23 cellular contexts compared by ENCODE assay signal in genomic region chr9:127507751-127508648, GRCh38.
"Had no signal": no experiment of that assay in that cellular context is flagged by ENCODE, and none has a peak within 500 bp of the region (broad histone marks: within the 10 kb centered on the region; RNA-seq: fewer than 3 reads in every experiment).

No MANE protein-coding gene starts in this region.

- DNase-seq: activated CD4-positive, alpha-beta memory T cell treated with anti-CD3 and anti-CD28 coated beads, Interleukin-2, amount 10 ng/mL, durations not matched to agents 7 days and 5 days; activated CD4-positive, alpha-beta T cell treated with anti-CD3 and anti-CD28 coated beads, Interleukin-2, amount 10 ng/mL, durations not matched to agents 24 days and 14 days; activated gamma-delta T cell treated with Interleukin-2 at 50 U/mL for 16 hours; aorta; caudate nucleus; dermis blood vessel endothelial cell; effector memory CD4-positive, alpha-beta T cell; gastrocnemius medialis; head of caudate nucleus; hypothalamus; left ventricle myocardium inferior; stimulated activated CD4-positive, alpha-beta T cell treated with anti-CD3 and anti-CD28 coated beads, Interleukin-12 subunit alpha, Interleukin-12 subunit beta, amount 100 ng/mL, for 4 hours; stimulated activated CD4-positive, alpha-beta T cell treated with anti-CD3 and anti-CD28 coated beads, Interleukin-4, amount 100 ng/mL, for 4 hours; stimulated activated naive CD8-positive, alpha-beta T cell treated with anti-CD3 and anti-CD28 coated beads, Interleukin-15, amount 100 ng/mL, for 72 hours had no signal

- H3K36me3 Mint-ChIP-seq: activated naive CD4-positive, alpha-beta T cell treated with anti-CD3 and anti-CD28 coated beads, Interleukin-2, amount 50 U/mL, for 24 hours had no signal

- H3K27ac Mint-ChIP-seq: activated CD4-positive, alpha-beta memory T cell treated with anti-CD3 and anti-CD28 coated beads, Interleukin-2, amount 10 ng/mL, durations not matched to agents 7 days and 5 days; activated CD4-positive, alpha-beta T cell treated with anti-CD3 and anti-CD28 coated beads, Interleukin-2, amount 10 ng/mL, durations not matched to agents 24 days and 14 days; activated naive CD4-positive, alpha-beta T cell treated with anti-CD3 and anti-CD28 coated beads, Interleukin-2, amount 50 U/mL, for 24 hours; activated T-helper 1 cell treated with anti-CD3 and anti-CD28 coated beads, Interleukin-12 subunit alpha, Interleukin-12 subunit beta, Interleukin-2, Interleukin-4 antibody, amounts not matched to agents 30 ng/mL and 10 ng/mL and 1 ng/mL, durations not matched to agents 14 hours and 24 hours and 36 hours had no signal

- H3K9me3 ChIP-seq: esophagus muscularis mucosa, gastrocnemius medialis, left ventricle myocardium inferior, prostate gland, tibial nerve, vagina had no signal

- H3K4me1 ChIP-seq: gastrocnemius medialis, vagina had no signal

- H3K27me3 ChIP-seq: brain microvascular endothelial cell, esophagus muscularis mucosa, gastrocnemius medialis, tibial nerve, vagina had no signal

- H3K4me1 Mint-ChIP-seq: activated CD4-positive, alpha-beta memory T cell treated with anti-CD3 and anti-CD28 coated beads, Interleukin-2, amount 10 ng/mL, durations not matched to agents 7 days and 5 days; activated naive CD4-positive, alpha-beta T cell treated with anti-CD3 and anti-CD28 coated beads, Interleukin-2, amount 50 U/mL, for 24 hours; stimulated activated naive CD8-positive, alpha-beta T cell treated with anti-CD3 and anti-CD28 coated beads, Interleukin-15, amount 100 ng/mL, for 72 hours had no signal

- H3K27me3 Mint-ChIP-seq: activated CD4-positive, alpha-beta memory T cell treated with anti-CD3 and anti-CD28 coated beads, Interleukin-2, amount 10 ng/mL, durations not matched to agents 7 days and 5 days; activated CD4-positive, alpha-beta T cell treated with anti-CD3 and anti-CD28 coated beads, Interleukin-2, amount 10 ng/mL, durations not matched to agents 24 days and 14 days; activated naive CD4-positive, alpha-beta T cell treated with anti-CD3 and anti-CD28 coated beads, Interleukin-2, amount 50 U/mL, for 24 hours; stimulated activated naive CD8-positive, alpha-beta T cell treated with anti-CD3 and anti-CD28 coated beads, Interleukin-15, amount 100 ng/mL, for 72 hours had no signal

- H3K4me3 ChIP-seq: esophagus muscularis mucosa, gastrocnemius medialis, left ventricle myocardium inferior, prostate gland, tibial nerve, vagina had no signal

- H3K4me3 Mint-ChIP-seq: activated CD4-positive, alpha-beta memory T cell treated with anti-CD3 and anti-CD28 coated beads, Interleukin-2, amount 10 ng/mL, durations not matched to agents 7 days and 5 days; activated CD4-positive, alpha-beta T cell treated with anti-CD3 and anti-CD28 coated beads, Interleukin-2, amount 10 ng/mL, durations not matched to agents 24 days and 14 days; activated naive CD4-positive, alpha-beta T cell treated with anti-CD3 and anti-CD28 coated beads, Interleukin-2, amount 50 U/mL, for 24 hours; activated T-helper 1 cell treated with anti-CD3 and anti-CD28 coated beads, Interleukin-12 subunit alpha, Interleukin-12 subunit beta, Interleukin-2, Interleukin-4 antibody, amounts not matched to agents 30 ng/mL and 10 ng/mL and 1 ng/mL, durations not matched to agents 14 hours and 24 hours and 36 hours; neural crest cell; stimulated activated naive CD8-positive, alpha-beta T cell treated with anti-CD3 and anti-CD28 coated beads, Interleukin-15, amount 100 ng/mL, for 72 hours had no signal

- H3K27ac ChIP-seq: brain microvascular endothelial cell, esophagus muscularis mucosa, gastrocnemius medialis, prostate gland, vagina, VCaP had no signal

- H3K9me3 Mint-ChIP-seq: activated CD4-positive, alpha-beta memory T cell treated with anti-CD3 and anti-CD28 coated beads, Interleukin-2, amount 10 ng/mL, durations not matched to agents 7 days and 5 days; activated CD4-positive, alpha-beta T cell treated with anti-CD3 and anti-CD28 coated beads, Interleukin-2, amount 10 ng/mL, durations not matched to agents 24 days and 14 days; activated naive CD4-positive, alpha-beta T cell treated with anti-CD3 and anti-CD28 coated beads, Interleukin-2, amount 50 U/mL, for 24 hours; activated T-helper 1 cell treated with anti-CD3 and anti-CD28 coated beads, Interleukin-12 subunit alpha, Interleukin-12 subunit beta, Interleukin-2, Interleukin-4 antibody, amounts not matched to agents 30 ng/mL and 10 ng/mL and 1 ng/mL, durations not matched to agents 14 hours and 24 hours and 36 hours; neural crest cell; stimulated activated naive CD8-positive, alpha-beta T cell treated with anti-CD3 and anti-CD28 coated beads, Interleukin-15, amount 100 ng/mL, for 72 hours had no signal
